1 cellular context compared by ENCODE assay signal in the genomic region with DNA sequence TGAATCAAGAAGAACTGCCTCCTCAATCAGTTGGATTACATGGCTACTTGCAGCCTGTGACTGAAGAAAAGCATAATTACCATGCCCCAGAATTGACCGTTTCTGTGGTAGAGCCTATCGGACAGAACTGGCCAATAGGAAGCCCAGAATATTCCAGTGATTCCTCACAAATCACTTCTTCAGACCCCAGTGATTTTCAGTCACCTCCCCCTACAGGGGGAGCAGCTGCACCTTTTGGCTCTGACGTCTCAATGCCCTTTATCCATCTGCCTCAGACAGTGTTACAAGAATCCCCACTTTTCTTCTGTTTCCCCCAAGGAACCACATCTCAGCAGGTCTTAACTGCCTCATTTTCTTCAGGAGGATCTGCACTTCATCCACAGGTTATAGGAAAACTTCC.
TF ChIP-seq lines count a peak whose summit lies in the region.

No MANE protein-coding gene starts in this region.

TF ChIP-seq in WTC11, 78 proteins besides CTCF, POLR2A, EP300 and RAD21 (continued from another document):
- TF ChIP-seq E2F1 (CRISPR knock-in tag; IDR thresholded peaks at IDR 0.05) (no peak), ZNF532 (CRISPR knock-in tag; IDR thresholded peaks at IDR 0.05; ENCODE audit: borderline replicate concordance) (no peak), TEAD4 (CRISPR knock-in tag; IDR thresholded peaks at IDR 0.05) (no peak), USF2 (CRISPR knock-in tag; IDR thresholded peaks at IDR 0.05) (no peak), ZNF219 (CRISPR knock-in tag; IDR thresholded peaks at IDR 0.05; ENCODE audit: borderline replicate concordance) (no peak), ZNF138 (CRISPR knock-in tag; conservative IDR thresholded peaks at IDR 0.05) (no peak)
